ENCODE assay signal across 19 cellular contexts in genomic region chr4:27011401-27011800, GRCh38.
DNase-seq lines count a peak whose midpoint lies in the region; ATAC-seq and TF ChIP-seq lines count a peak whose summit lies in the region.
"Had no signal": no experiment of that assay in that cellular context is flagged by ENCODE, and none has a peak within 500 bp of the region (broad histone marks: within the 10 kb centered on the region; RNA-seq: fewer than 3 reads in every experiment).

No MANE protein-coding gene starts in this region.

- H3K27me3 ChIP-seq in mammary epithelial cell (ENCODE audit: insufficient read depth, low read length) = no peaks in the 10 kb centered on the region
- H3K27me3 ChIP-seq in PC-9 (ENCODE audit: insufficient read depth, low read depth) = no peaks in the 10 kb centered on the region
- H3K27me3 ChIP-seq in upper lobe of left lung = no peaks in the 10 kb centered on the region

- TF ChIP-seq CTCF in mammary epithelial cell (conservative IDR thresholded peaks at IDR 0.05 in 1 of 2, IDR thresholded peaks at IDR 0.05 in 1 of 2; ENCODE audit: extremely low read depth in 1 of 2, insufficient read depth in 1 of 2, low read depth in 1 of 2, low read length in 2 of 2) = no peak
- TF ChIP-seq CTCF in MCF 10A (IDR thresholded peaks at IDR 0.05; ENCODE audit: unreplicated experiment) = no peak
- TF ChIP-seq CTCF in PC-9 (conservative IDR thresholded peaks at IDR 0.05) = no peak
- no peak for TF ChIP-seq CTCF in upper lobe of left lung (IDR thresholded peaks at IDR 0.05)
- no peak for TF ChIP-seq CTCF in GM10248 (IDR thresholded peaks at IDR 0.05; ENCODE audit: control extremely low read depth, extremely low read depth, low read depth, missing control alignments)

- H3K27ac Mint-ChIP-seq in MCF 10A (ENCODE audit: low read depth, unreplicated experiment) = no peak overlapping the region

- H3K4me1 Mint-ChIP-seq in MCF 10A (ENCODE audit: insufficient read depth, unreplicated experiment) = no peaks in the 10 kb centered on the region

- no peak for TF ChIP-seq POLR2A in upper lobe of left lung (IDR thresholded peaks at IDR 0.05)

- H3F3A ChIP-seq in PC-9 (ENCODE audit: insufficient read depth, low read depth) = no peaks in the 10 kb centered on the region

- ATAC-seq in left colon (peak; percentile 71), upper lobe of left lung (ENCODE audit: low FRiP score in 2 of 2) (peak; percentile 44 to 91), HG03571 (IDR thresholded peaks at IDR 0.05; ENCODE audit: unreplicated experiment) (no peak)
- ATAC-seq: K562 had no signal

- H3K27me3 Mint-ChIP-seq in MCF 10A (ENCODE audit: insufficient read depth, unreplicated experiment) = no peaks in the 10 kb centered on the region

- DNase-seq in mammary epithelial cell = peak; percentile 14
- DNase-seq in MCF 10A (ENCODE audit: unreplicated experiment) = no peak
- peak in 1 of 2 experiments; percentile 85 for DNase-seq in PC-9
- DNase-seq in left colon = no peak
- DNase-seq in upper lobe of left lung = no peak
- no peak for DNase-seq in GM10248 (ENCODE audit: extremely low spot score)
- DNase-seq in epidermal melanocyte (ENCODE audit: insufficient read length, low spot score) = no peak
- DNase-seq: AML-193; Caco-2; DMS79 treated with DMSO at 0.1 percent for 48 hours; GOT3; NCI-H1092; NCI-H1694 treated with DMSO at 0.1 percent for 48 hours; NCI-H524; NK-92 treated with Interleukin-12 subunit alpha and Interleukin-12 subunit beta, amount 100 ng/mL, for 24 hours; SK-N-SH had no signal

- 84% methylated on average over 3 of the region's 3 CpGs for WGBS in mammary epithelial cell (ENCODE audit: low coverage, missing lambda C conversion rate)
- WGBS in upper lobe of left lung, 2 donors = 46 to 66% methylated on average over 3 of the region's 3 CpGs

- H3K36me3 Mint-ChIP-seq in MCF 10A (ENCODE audit: insufficient read depth, unreplicated experiment) = no peaks in the 10 kb centered on the region

- H3K27ac ChIP-seq in mammary epithelial cell (ENCODE audit: insufficient read depth, low read depth, low read length) = no peak overlapping the region
- H3K27ac ChIP-seq in PC-9 = peak overlapping the region; percentile 17; the same call in 1 of the 2 replicates
- peak overlapping the region in 1 of 4 donors; percentile 30 for H3K27ac ChIP-seq in upper lobe of left lung
- H3K27ac ChIP-seq: HL-60 had no signal

- H2AFZ ChIP-seq in mammary epithelial cell (ENCODE audit: low read depth, low read length) (no peak overlapping the region), PC-9 (no peak overlapping the region)

- no peaks in the 10 kb centered on the region for H3K9me3 Mint-ChIP-seq in MCF 10A (ENCODE audit: unreplicated experiment)

- no peak overlapping the region for H3K4me3 Mint-ChIP-seq in MCF 10A (ENCODE audit: unreplicated experiment)

- H3K9me2 ChIP-seq in PC-9 (ENCODE audit: insufficient read depth) = no peaks in the 10 kb centered on the region
- H3K9me2 ChIP-seq: SK-N-SH had no signal

- H3K9me3 ChIP-seq in mammary epithelial cell (replicated peaks; ENCODE audit: insufficient read depth, low read length) = no peaks in the 10 kb centered on the region
- no peaks in the 10 kb centered on the region for H3K9me3 ChIP-seq in PC-9 (ENCODE audit: insufficient read depth, low read depth)
- no peaks in the 10 kb centered on the region for H3K9me3 ChIP-seq in upper lobe of left lung
- H3K9me3 ChIP-seq: Caco-2, SK-N-SH had no signal

- H3K4me3 ChIP-seq in mammary epithelial cell (replicated peaks in 1 of 3; ENCODE audit: insufficient read depth in 1 of 3, low read depth in 2 of 3, low read length in 3 of 3) (no peak overlapping the region), PC-9 (no peak overlapping the region), upper lobe of left lung (no peak overlapping the region)
- H3K4me3 ChIP-seq: K562 had no signal

- in situ Hi-C loops in mammary epithelial cell (cut with MboI; ENCODE audit: low sequenced_read_pairs in 2 of 2) = loop anchor here (10.0 to 25.0 kb wide), 5 partner anchors 274 to 1024 kb away; no protein-coding TSS in a partner anchor

- CTCF ChIA-PET in mammary epithelial cell (lab: Charles Lee; ENCODE audit: low non-redundant PET) = no interaction called here
- CTCF ChIA-PET in MCF 10A (lab: Yijun Ruan, JAX) = interaction anchor here (0.8 to 1.2 kb wide), 2 partner anchors 16 to 19 kb away, joined by 3 to 4 read pairs; no protein-coding TSS in a partner anchor
- CTCF ChIA-PET in PC-9 (lab: Charles Lee) = no interaction called here
- CTCF ChIA-PET in GM10248 (lab: Yijun Ruan, JAX) = no interaction called here

- intact Hi-C loops in mammary epithelial cell (cut with micrococcal nuclease) = loop anchor here (2.0 to 10.0 kb wide), 2 partner anchors 927 to 1023 kb away; no protein-coding TSS in a partner anchor
- intact Hi-C loops in MCF 10A (cut with micrococcal nuclease) = loop anchor here (2.0 to 10.0 kb wide), 5 partner anchors 151 to 1023 kb away; partner anchors contain the start of genes STIM2 and TBC1D19
- intact Hi-C loops in PC-9 (cut with micrococcal nuclease; ENCODE audit: unreplicated experiment) = loop anchor here (5.0 to 10.0 kb wide), 4 partner anchors 149 to 1567 kb away; partner anchors contain the start of gene STIM2
- intact Hi-C loops in left colon (cut with DNase I, micrococcal nuclease) = loop anchor here in 1 of 2 donors (10.0 kb wide), 1 partner anchor 557 kb away; no protein-coding TSS in a partner anchor

- dilution Hi-C loops in mammary epithelial cell (cut with HindIII; ENCODE audit: low sequenced_read_pairs) = no loop called here

- H3K4me1 ChIP-seq in mammary epithelial cell (ENCODE audit: insufficient read depth, low read length) (no peaks in the 10 kb centered on the region), PC-9 (replicated peaks; ENCODE audit: insufficient read depth) (peaks cover 17% of the 10 kb centered on the region), upper lobe of left lung (peaks cover 18 to 25% (median 24%) of the 10 kb centered on the region in 4 donors)
- H3K4me1 ChIP-seq: Caco-2 had no signal

- H3K4me2 ChIP-seq in mammary epithelial cell (ENCODE audit: insufficient read depth, low read depth, low read length) (no peak overlapping the region), PC-9 (peak overlapping the region; percentile 31; the same call in 1 of the 2 replicates)
- H3K4me2 ChIP-seq: SK-N-SH had no signal

- no peaks in the 10 kb centered on the region for H3K79me2 ChIP-seq in mammary epithelial cell (ENCODE audit: insufficient read depth, low read length)
- H3K79me2 ChIP-seq in PC-9 (ENCODE audit: low read depth) = no peaks in the 10 kb centered on the region

- H3K9ac ChIP-seq in mammary epithelial cell (ENCODE audit: insufficient read depth, low read length) = no peak overlapping the region
- H3K9ac ChIP-seq: SK-N-SH had no signal

- POLR2A ChIA-PET in MCF 10A (lab: Yijun Ruan, JAX) = no interaction called here
- POLR2A ChIA-PET in PC-9 (lab: Charles Lee; ENCODE audit: unreplicated experiment) = no interaction called here
- POLR2A ChIA-PET in GM10248 (lab: Yijun Ruan, JAX) = no interaction called here

- no TSS peak for BruUV-seq in mammary epithelial cell (replicated peaks; lab: Mats Ljungman, UMichigan)
- no TSS peak for BruUV-seq in MCF 10A (replicated peaks; lab: Mats Ljungman, UMichigan)
- no TSS peak for BruUV-seq in PC-9 (replicated peaks; lab: Mats Ljungman, UMichigan)

- TF ChIP-seq EP300 in upper lobe of left lung (IDR thresholded peaks at IDR 0.05) = peak in 1 of 4 donors; percentile 23

- H3K36me3 ChIP-seq in mammary epithelial cell (ENCODE audit: insufficient read depth, low read length) (peaks cover 2% of the 10 kb centered on the region), PC-9 (ENCODE audit: low read depth) (no peaks in the 10 kb centered on the region), upper lobe of left lung (no peaks in the 10 kb centered on the region)

- H4K20me1 ChIP-seq in mammary epithelial cell (ENCODE audit: insufficient read depth, low read length) = no peaks in the 10 kb centered on the region
- 0 out of 2 replicates have a peak, but pooled peaks cover 5% of the 10 kb centered on the region for H4K20me1 ChIP-seq in PC-9 (ENCODE audit: insufficient read depth)
